In genomic region chr11:71451596-71452353, GRCh38 we compare ENCODE assay signal across 1 cellular context.
TF ChIP-seq lines count a peak whose summit lies in the region.

No MANE protein-coding gene starts in this region.

TF ChIP-seq in IMR-90, 13 proteins besides CTCF, POLR2A, EP300 and RAD21 (continued from another document):
- TF ChIP-seq ELK1 (IDR thresholded peaks at IDR 0.05; ENCODE audit: borderline replicate concordance, low read depth, low read length) (no peak), NFE2L2 (IDR thresholded peaks at IDR 0.05; ENCODE audit: low read depth, low read length) (no peak), FOS (IDR thresholded peaks at IDR 0.05; ENCODE audit: low read depth, low read length) (no peak), USF2 (IDR thresholded peaks at IDR 0.05; ENCODE audit: low read depth, low read length) (no peak), SMC3 (IDR thresholded peaks at IDR 0.05; ENCODE audit: low read depth, low read length) (no peak), BHLHE40 (IDR thresholded peaks at IDR 0.05; ENCODE audit: low read depth, low read length) (no peak), RCOR1 (IDR thresholded peaks at IDR 0.05; ENCODE audit: insufficient replicate concordance, low read length) (no peak)
